In the genomic region with DNA sequence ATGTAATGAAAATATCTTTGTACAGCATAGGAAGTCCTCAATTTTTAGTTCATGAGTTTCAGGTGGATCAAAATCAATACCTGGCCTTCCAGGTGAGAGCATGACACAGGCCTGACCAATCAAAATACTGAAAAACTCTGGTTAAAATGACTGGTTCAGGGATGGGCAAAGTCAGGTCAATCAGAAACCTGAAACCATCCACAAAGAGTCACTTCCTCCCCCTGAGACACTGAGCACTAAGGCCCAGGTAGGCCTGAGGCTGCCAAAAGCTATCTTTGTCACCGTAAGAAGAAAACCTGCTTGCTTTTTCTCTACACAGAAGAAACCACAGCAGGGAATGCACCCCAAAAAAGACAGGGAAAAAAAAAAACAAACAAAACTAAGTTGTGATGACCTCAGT, we compare ENCODE assay signal across 22 cellular contexts.
"Had no signal": no experiment of that assay in that cellular context is flagged by ENCODE, and none has a peak within 500 bp of the region (broad histone marks: within the 10 kb centered on the region; RNA-seq: fewer than 3 reads in every experiment).

No MANE protein-coding gene starts in this region.

- H3K4me3 ChIP-seq: dorsolateral prefrontal cortex, lower lobe of right lung, ovary, psoas muscle, sigmoid colon, spleen, suprapubic skin, transverse colon, upper lobe of right lung, uterus had no signal

- H3K4me3 Mint-ChIP-seq: natural killer cell; stimulated activated naive CD8-positive, alpha-beta T cell treated with anti-CD3 and anti-CD28 coated beads, Interleukin-15, amount 100 ng/mL, for 72 hours had no signal

- H3K36me3 Mint-ChIP-seq: natural killer cell had no signal

- H3K27me3 ChIP-seq: dorsolateral prefrontal cortex, ovary, sigmoid colon, spleen, suprapubic skin, transverse colon, upper lobe of right lung, uterus had no signal

- H3K27me3 Mint-ChIP-seq: stimulated activated naive CD8-positive, alpha-beta T cell treated with anti-CD3 and anti-CD28 coated beads, Interleukin-15, amount 100 ng/mL, for 72 hours had no signal

- H3K4me1 Mint-ChIP-seq: natural killer cell; stimulated activated naive CD8-positive, alpha-beta T cell treated with anti-CD3 and anti-CD28 coated beads, Interleukin-15, amount 100 ng/mL, for 72 hours had no signal

- DNase-seq: dorsolateral prefrontal cortex; effector CD4-positive, alpha-beta T cell; hypothalamus; islet precursor cell; kidney glomerular epithelial cell; left ventricle myocardium superior; lower lobe of right lung; natural killer cell; occipital lobe; ovary; posterior cingulate gyrus; psoas muscle; right cardiac atrium; sigmoid colon; spleen; stimulated activated CD4-positive, alpha-beta T cell treated with anti-CD3 and anti-CD28 coated beads, Interleukin-2, amount 100 ng/mL, for 48 hours; stimulated activated naive CD4-positive, alpha-beta T cell; stimulated activated naive CD8-positive, alpha-beta T cell treated with anti-CD3 and anti-CD28 coated beads, Interleukin-15, amount 100 ng/mL, for 72 hours; transverse colon; upper lobe of right lung; uterus had no signal

- H3K36me3 ChIP-seq: lower lobe of right lung, ovary, sigmoid colon, spleen, suprapubic skin, transverse colon, upper lobe of right lung, uterus had no signal

- H3K27ac ChIP-seq: dorsolateral prefrontal cortex, lower lobe of right lung, ovary, psoas muscle, sigmoid colon, spleen, suprapubic skin, transverse colon, upper lobe of right lung, uterus had no signal

- ATAC-seq: left ventricle myocardium superior; lower lobe of right lung; natural killer cell; psoas muscle; right cardiac atrium; stimulated activated naive CD8-positive, alpha-beta T cell treated with anti-CD3 and anti-CD28 coated beads, Interleukin-15, amount 100 ng/mL, for 72 hours; upper lobe of right lung had no signal

- H3K9me3 ChIP-seq: lower lobe of right lung, ovary, psoas muscle, sigmoid colon, spleen, suprapubic skin, transverse colon, upper lobe of right lung, uterus had no signal

- H3K4me1 ChIP-seq: lower lobe of right lung, psoas muscle, sigmoid colon, spleen, suprapubic skin, transverse colon, upper lobe of right lung, uterus had no signal

- H3K27ac Mint-ChIP-seq: natural killer cell; stimulated activated naive CD8-positive, alpha-beta T cell treated with anti-CD3 and anti-CD28 coated beads, Interleukin-15, amount 100 ng/mL, for 72 hours had no signal
